ENCODE assay signal across 5 cellular contexts in the genomic region with DNA sequence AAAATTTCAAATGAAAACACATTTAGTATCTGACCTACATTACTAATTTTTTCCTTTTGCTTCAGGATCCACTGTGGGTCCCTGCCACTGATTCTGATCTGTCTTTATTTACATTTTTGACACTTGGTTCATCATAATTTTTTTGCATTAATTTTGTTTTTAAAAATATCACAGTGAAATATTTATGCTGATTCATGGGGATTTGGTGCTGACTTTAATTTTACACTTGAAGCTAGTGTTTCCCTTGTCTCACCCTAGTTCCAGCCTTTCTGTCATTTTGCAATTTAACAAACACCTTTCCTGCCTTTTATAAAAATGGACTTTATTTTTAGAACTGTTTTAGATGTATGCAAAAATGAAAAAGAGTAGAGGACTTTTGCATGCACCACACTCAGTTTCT.
"Had no signal": no experiment of that assay in that cellular context is flagged by ENCODE, and none has a peak within 500 bp of the region (broad histone marks: within the 10 kb centered on the region; RNA-seq: fewer than 3 reads in every experiment).

No MANE protein-coding gene starts in this region.

- H3K9ac ChIP-seq: KMS-11 had no signal

- FAIRE-seq: HTR-8/SVneo had no signal

- H3K4me2 ChIP-seq: KMS-11 had no signal

- DNase-seq: KBM-7, KG1 had no signal

- H3K27ac ChIP-seq: HL-60, KMS-11 had no signal
